1 cellular context compared by ENCODE assay signal in the genomic region with DNA sequence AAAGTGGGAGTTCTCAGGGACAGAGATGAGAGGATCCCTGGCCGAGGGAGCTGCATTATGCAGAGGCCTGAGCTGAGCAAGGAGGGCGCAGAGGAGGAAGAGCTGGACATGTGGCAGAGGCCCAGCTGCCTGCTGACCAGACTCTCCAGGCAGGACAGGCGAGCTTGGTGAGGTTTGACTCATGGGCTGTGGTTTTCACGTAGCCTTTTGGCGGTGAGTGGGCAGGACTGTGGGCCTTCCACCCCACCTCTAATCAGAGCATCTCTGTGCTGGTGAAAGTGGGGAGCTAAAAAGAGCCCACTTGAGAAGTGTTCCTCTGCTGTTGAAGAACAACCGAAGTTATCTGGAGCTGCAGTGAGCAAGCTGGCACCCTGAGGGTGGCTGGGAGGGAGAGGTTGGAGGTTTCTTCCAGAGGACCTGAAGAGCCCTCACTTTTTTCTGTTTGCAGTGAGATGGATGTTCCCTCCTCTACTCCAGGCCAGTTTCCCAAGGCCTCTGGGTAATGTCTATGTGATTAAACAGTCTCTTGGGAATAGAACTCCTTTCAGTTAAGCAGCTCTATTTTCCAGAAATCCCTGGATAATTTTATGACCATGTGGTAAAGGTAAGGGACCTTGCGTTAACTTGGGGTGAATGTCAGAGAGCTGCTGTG.
TF ChIP-seq lines count a peak whose summit lies in the region.

No MANE protein-coding gene starts in this region.

TF ChIP-seq in SK-N-SH, 30 proteins besides CTCF, POLR2A, EP300 and RAD21 (continued from another document):
- TF ChIP-seq RXRA (IDR thresholded peaks at IDR 0.05; ENCODE audit: borderline replicate concordance, low read depth): no peak
- no peak for TF ChIP-seq SIN3A (IDR thresholded peaks at IDR 0.05; ENCODE audit: borderline replicate concordance, low read depth, low read length)
- TF ChIP-seq USF2 (IDR thresholded peaks at IDR 0.05; ENCODE audit: borderline replicate concordance, low read depth, low read length): no peak
- no peak for TF ChIP-seq RCOR1 (IDR thresholded peaks at IDR 0.05; ENCODE audit: low read length)
- TF ChIP-seq NFIC (IDR thresholded peaks at IDR 0.05; ENCODE audit: borderline replicate concordance): peak; percentile 42; the same call in 1 of the 2 replicates
- TF ChIP-seq, protein P1, sequence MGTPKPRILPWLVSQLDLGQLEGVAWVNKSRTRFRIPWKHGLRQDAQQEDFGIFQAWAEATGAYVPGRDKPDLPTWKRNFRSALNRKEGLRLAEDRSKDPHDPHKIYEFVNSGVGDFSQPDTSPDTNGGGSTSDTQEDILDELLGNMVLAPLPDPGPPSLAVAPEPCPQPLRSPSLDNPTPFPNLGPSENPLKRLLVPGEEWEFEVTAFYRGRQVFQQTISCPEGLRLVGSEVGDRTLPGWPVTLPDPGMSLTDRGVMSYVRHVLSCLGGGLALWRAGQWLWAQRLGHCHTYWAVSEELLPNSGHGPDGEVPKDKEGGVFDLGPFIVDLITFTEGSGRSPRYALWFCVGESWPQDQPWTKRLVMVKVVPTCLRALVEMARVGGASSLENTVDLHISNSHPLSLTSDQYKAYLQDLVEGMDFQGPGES (IDR thresholded peaks at IDR 0.05; ENCODE audit: low read depth, low read length): no peak
- no peak for TF ChIP-seq FOXJ3 (CRISPR knock-in tag; IDR thresholded peaks at IDR 0.05)
- TF ChIP-seq GABPA (IDR thresholded peaks at IDR 0.05; ENCODE audit: low read depth): no peak
- TF ChIP-seq CHD2 (IDR thresholded peaks at IDR 0.05; ENCODE audit: low read length, partially characterized antibody): no peak
- TF ChIP-seq USF1 (IDR thresholded peaks at IDR 0.05; ENCODE audit: borderline replicate concordance, low read depth): 0 out of 2 replicates have a peak, but pooled peaks have one; percentile 20
- TF ChIP-seq NRF1 (IDR thresholded peaks at IDR 0.05; ENCODE audit: low read depth, low read length): no peak
- TF ChIP-seq TCF12 (IDR thresholded peaks at IDR 0.05): peak; percentile 68
- TF ChIP-seq TAF1 (IDR thresholded peaks at IDR 0.05; ENCODE audit: borderline replicate concordance, low read depth, low read length): no peak
- TF ChIP-seq POLR2AphosphoS5 (IDR thresholded peaks at IDR 0.05; ENCODE audit: low read depth, low read length): no peak
- no peak for TF ChIP-seq MEF2A (IDR thresholded peaks at IDR 0.05; ENCODE audit: borderline replicate concordance, low read depth)
- no peak for TF ChIP-seq MXI1 (IDR thresholded peaks at IDR 0.05; ENCODE audit: low read depth, low read length)
